8 cellular contexts compared by ENCODE assay signal in genomic region chr19:3970808-3971598, GRCh38. TPM values are rescaled to one million over a fixed set of nuclear protein-coding genes. Genes with fewer than 3 reads are reported as not detected.
DNase-seq lines count a peak whose midpoint lies in the region; ATAC-seq and TF ChIP-seq lines count a peak whose summit lies in the region.

DAPK3 (minus strand) TSS chr19:3971099; CDS start chr19:3969735, 1,364 bp downstream.

- CTCF ChIA-PET in BJ (lab: Yijun Ruan, JAX) = interaction anchor here (1.8 to 2.2 kb wide), 3 partner anchors 9 to 17 kb away, joined by 5 to 10 read pairs (median 8); no protein-coding TSS in a partner anchor

- peaks cover 25% of the 10 kb centered on the region for H3K36me3 Mint-ChIP-seq in activated CD4-positive, alpha-beta T cell treated with anti-CD3 and anti-CD28 coated beads, Interleukin-2, amount 10 ng/mL, durations not matched to agents 24 days and 14 days (ENCODE audit: low read depth)

- H3K27ac ChIP-seq in coronary artery = peak within 1 kb of the TSS; percentile 98 to 100

- H3K27me3 Mint-ChIP-seq in activated CD4-positive, alpha-beta T cell treated with anti-CD3 and anti-CD28 coated beads, Interleukin-2, amount 10 ng/mL, durations not matched to agents 24 days and 14 days = no peaks in the 10 kb centered on the region

- DNase-seq in BJ (ENCODE audit: low read depth) (peak; percentile 81), NCI-H526 treated with DMSO at 0.1 percent for 48 hours (lab: John Stamatoyannopoulos, UW) (peak; percentile 89), coronary artery (ENCODE audit: low spot score) (peak; percentile 99), left kidney (ENCODE audit: low read depth, low spot score) (peak; percentile 99)
- DNase-seq in activated CD4-positive, alpha-beta T cell treated with anti-CD3 and anti-CD28 coated beads, Interleukin-2, amount 10 ng/mL, durations not matched to agents 24 days and 14 days = peak; percentile 98
- peak; percentile 95 to 97 for DNase-seq in stimulated activated CD4-positive, alpha-beta T cell treated with anti-CD3 and anti-CD28 coated beads, Interleukin-2, amount 100 ng/mL, for 24 hours

- intact Hi-C loops in activated CD4-positive, alpha-beta T cell treated with anti-CD3 and anti-CD28 coated beads, Interleukin-2, amount 10 ng/mL, durations not matched to agents 24 days and 14 days (cut with micrococcal nuclease) = loop anchor here (2.0 kb wide), 1 partner anchor 14 kb away; the partner anchor contains the start of gene EEF2

- TF ChIP-seq CTCF in BJ (IDR thresholded peaks at IDR 0.05; ENCODE audit: insufficient read depth, low read depth, low read length) (no peak), coronary artery (IDR thresholded peaks at IDR 0.05) (no peak)

- H3K9me3 Mint-ChIP-seq in activated CD4-positive, alpha-beta T cell treated with anti-CD3 and anti-CD28 coated beads, Interleukin-2, amount 10 ng/mL, durations not matched to agents 24 days and 14 days = no peaks in the 10 kb centered on the region

- H3K27ac Mint-ChIP-seq in activated CD4-positive, alpha-beta T cell treated with anti-CD3 and anti-CD28 coated beads, Interleukin-2, amount 10 ng/mL, durations not matched to agents 24 days and 14 days = peak within 1 kb of the TSS; percentile 83

- H3K4me3 Mint-ChIP-seq in activated CD4-positive, alpha-beta T cell treated with anti-CD3 and anti-CD28 coated beads, Interleukin-2, amount 10 ng/mL, durations not matched to agents 24 days and 14 days = peak within 1 kb of the TSS; percentile 94

- peaks cover 24% of the 10 kb centered on the region for H3K36me3 ChIP-seq in BJ (ENCODE audit: control insufficient read depth, insufficient read depth, low read length)

- ATAC-seq in GM19324 (IDR thresholded peaks at IDR 0.05; ENCODE audit: low FRiP score, unreplicated experiment) (peak; percentile 97), HG03469 (IDR thresholded peaks at IDR 0.05; ENCODE audit: unreplicated experiment) (peak; percentile 84)

- H3K4me1 Mint-ChIP-seq in activated CD4-positive, alpha-beta T cell treated with anti-CD3 and anti-CD28 coated beads, Interleukin-2, amount 10 ng/mL, durations not matched to agents 24 days and 14 days = peaks cover 20% of the 10 kb centered on the region

- peak within 1 kb of the TSS; percentile 99 for H3K4me3 ChIP-seq in BJ (ENCODE audit: low read depth, low read length)
- H3K4me3 ChIP-seq in coronary artery = peak within 1 kb of the TSS; percentile 99

- POLR2A ChIA-PET in BJ (lab: Charles Lee) = interaction anchor here (0.7 to 1.5 kb wide), 4 partner anchors 11 to 19 kb away, joined by 4 to 9 read pairs (median 6); partner anchors contain the start of gene EEF2

- no peaks in the 10 kb centered on the region for H3K27me3 ChIP-seq in BJ (ENCODE audit: control insufficient read depth, insufficient read depth, low read length)

RNA-seq across cellular contexts. Expression of gene DAPK3, which starts in this region (rescaled TPM):
- 132 and 178 TPM in 2 replicates for polyA plus RNA-seq in BJ (2011; rRNA removed)
- polyA minus RNA-seq in BJ (2011; rRNA and poly(A)+ RNA removed) = 95.0 and 99.1 TPM in 2 replicates
- 45.6 and 46.7 TPM in 2 replicates for total RNA-seq in activated CD4-positive, alpha-beta T cell treated with anti-CD3 and anti-CD28 coated beads, Interleukin-2, amount 10 ng/mL, durations not matched to agents 24 days and 14 days

Comparison
In these comparisons a context has a peak if more than half of its experiments do, and no peak if none do; other contexts are left out.
1. Peak in every context shown above with its lines: DNase-seq, ATAC-seq, H3K4me3 ChIP-seq and H3K27ac ChIP-seq.